Comparison of ENCODE assay signal across 8 cellular contexts in genomic region chr6:27078734-27079357, GRCh38.
A peak's percentile ranks its signal among the peaks of the same experiment; 100 is the strongest.
DNase-seq lines count a peak whose midpoint lies in the region; ATAC-seq, FAIRE-seq and TF ChIP-seq lines count a peak whose summit lies in the region.

No MANE protein-coding gene starts in this region.

- H3K27ac ChIP-seq in 22Rv1 = peak overlapping the region; percentile 30

- DNase-seq in GM12864 (ENCODE audit: low read depth) = peak; percentile 16
- DNase-seq in NCI-H2081 treated with DMSO at 0.1 percent for 48 hours (lab: John Stamatoyannopoulos, UW) = peak; percentile 62
- peak; percentile 85 for DNase-seq in choroid plexus epithelial cell (ENCODE audit: low read depth)
- DNase-seq in left lobe of liver (ENCODE audit: low spot score) = peak; percentile 50
- peak; percentile 7 for DNase-seq in stimulated activated CD8-positive, alpha-beta memory T cell treated with anti-CD3 and anti-CD28 coated beads, Interleukin-4, amount 100 ng/mL, for 24 hours (ENCODE audit: low read depth)

- H3K4me3 ChIP-seq in GM12864 (ENCODE audit: low read depth, low read length) = peak overlapping the region; percentile 59
- peak overlapping the region; percentile 20 for H3K4me3 ChIP-seq in choroid plexus epithelial cell (ENCODE audit: low read depth, low read length)

- FAIRE-seq in TTC549 (lab: Jason Lieb, UNC) = peak; percentile 56

- ATAC-seq in HG02852 (IDR thresholded peaks at IDR 0.05; ENCODE audit: unreplicated experiment) (peak; percentile 78), left lobe of liver (peak; percentile 99)

- TF ChIP-seq CTCF in 22Rv1 (IDR thresholded peaks at IDR 0.05) (peak; percentile 86), GM12864 (IDR thresholded peaks at IDR 0.05; ENCODE audit: low read depth, low read length, missing control alignments) (peak; percentile 65), choroid plexus epithelial cell (conservative IDR thresholded peaks at IDR 0.05; ENCODE audit: low read depth, low read length) (peak; percentile 77)

Comparison
In these comparisons a context has a peak if more than half of its experiments do, and no peak if none do; other contexts are left out.
1. Peak in every context shown above with its lines: DNase-seq, ATAC-seq, H3K4me3 ChIP-seq and H3K27ac ChIP-seq.
2. DNase-seq: peak in every context shown above with its lines; median percentile 85 in choroid plexus epithelial cell; 62 in NCI-H2081 treated with DMSO at 0.1 percent for 48 hours; 50 in left lobe of liver; 16 in GM12864; 7 in stimulated activated CD8-positive, alpha-beta memory T cell treated with anti-CD3 and anti-CD28 coated beads, Interleukin-4, amount 100 ng/mL, for 24 hours.